In genomic region chrX:140762061-140762460, GRCh38 we compare ENCODE assay signal across 8 cellular contexts. TPM values are rescaled to one million over a fixed set of nuclear protein-coding genes. Genes with fewer than 3 reads are reported as not detected.
DNase-seq lines count a peak whose midpoint lies in the region; ATAC-seq and TF ChIP-seq lines count a peak whose summit lies in the region.

No MANE protein-coding gene starts in this region.

- CTCF ChIA-PET in activated naive CD4-positive, alpha-beta T cell treated with anti-CD3 and anti-CD28 coated beads for 36 hours (lab: Charles Lee) = no interaction called here

- H3K4me3 ChIP-seq in LNCaP clone FGC (ENCODE audit: low read depth, low read length) (no peak overlapping the region), fibroblast of villous mesenchyme (ENCODE audit: low read depth, low read length) (no peak overlapping the region), osteoblast (ENCODE audit: insufficient read depth, low read length) (no peak overlapping the region)

- no peaks in the 10 kb centered on the region for H3K27me3 ChIP-seq in osteoblast (ENCODE audit: insufficient read depth, low read length)

- no peaks in the 10 kb centered on the region for H3K36me3 Mint-ChIP-seq in activated naive CD4-positive, alpha-beta T cell treated with anti-CD3 and anti-CD28 coated beads for 36 hours (ENCODE audit: low read depth)

- TF ChIP-seq CTCF in LNCaP clone FGC (IDR thresholded peaks at IDR 0.05; ENCODE audit: control insufficient read depth, extremely low read depth, insufficient read depth) (peak; percentile 67), VCaP (conservative IDR thresholded peaks at IDR 0.05) (peak; percentile 81), fibroblast of villous mesenchyme (IDR thresholded peaks at IDR 0.05; ENCODE audit: insufficient read depth, low read depth, low read length) (peak; percentile 76), osteoblast (IDR thresholded peaks at IDR 0.05; ENCODE audit: extremely low read depth, low read depth, low read length) (peak; percentile 92)

- no peaks in the 10 kb centered on the region for H3K36me3 ChIP-seq in osteoblast (ENCODE audit: insufficient read depth, low read length)

- intact Hi-C loops in activated naive CD4-positive, alpha-beta T cell treated with anti-CD3 and anti-CD28 coated beads for 36 hours (cut with micrococcal nuclease) = loop anchor here (10.0 kb wide), 1 partner anchor 1843 kb away; no protein-coding TSS in a partner anchor

- H3K4me1 Mint-ChIP-seq in activated naive CD4-positive, alpha-beta T cell treated with anti-CD3 and anti-CD28 coated beads for 36 hours (ENCODE audit: low read depth) = peaks cover 8% of the 10 kb centered on the region

- peaks cover 6% of the 10 kb centered on the region for H3K4me1 ChIP-seq in osteoblast (ENCODE audit: insufficient read depth, low read length)

- ATAC-seq in GM21786 (IDR thresholded peaks at IDR 0.05; ENCODE audit: unreplicated experiment) = peak; percentile 74

- peak overlapping the region; percentile 36 for H3K4me2 ChIP-seq in osteoblast (ENCODE audit: insufficient read depth, low read length)

- H2AFZ ChIP-seq in osteoblast (ENCODE audit: low read length) = no peak overlapping the region

- H3K79me2 ChIP-seq in osteoblast (ENCODE audit: insufficient read depth, low read length) = peaks cover 7% of the 10 kb centered on the region

- H3K27me3 Mint-ChIP-seq in activated naive CD4-positive, alpha-beta T cell treated with anti-CD3 and anti-CD28 coated beads for 36 hours (ENCODE audit: low read depth) = peaks cover 23% of the 10 kb centered on the region

- no peaks in the 10 kb centered on the region for H3K9me3 ChIP-seq in osteoblast (ENCODE audit: low read depth, low read length)

- no peaks in the 10 kb centered on the region for H3K9me3 Mint-ChIP-seq in activated naive CD4-positive, alpha-beta T cell treated with anti-CD3 and anti-CD28 coated beads for 36 hours

- H4K20me1 ChIP-seq in osteoblast (ENCODE audit: insufficient read depth, low read length) = no peaks in the 10 kb centered on the region

- H3K27ac ChIP-seq in VCaP = no peak overlapping the region
- no peak overlapping the region for H3K27ac ChIP-seq in osteoblast (ENCODE audit: low read depth, low read length)

- peak; percentile 45 for DNase-seq in activated naive CD4-positive, alpha-beta T cell treated with anti-CD3 and anti-CD28 coated beads for 36 hours
- no peak for DNase-seq in activated naive CD4-positive, alpha-beta T cell (lab: John Stamatoyannopoulos, UW)
- peak; percentile 11 for DNase-seq in LNCaP clone FGC (ENCODE audit: low read depth)
- peak; percentile 52 for DNase-seq in fibroblast of villous mesenchyme (ENCODE audit: low read depth)
- no peak for DNase-seq in osteoblast (ENCODE audit: insufficient read length, low spot score, missing footprints)
- DNase-seq in stimulated activated naive CD4-positive, alpha-beta T cell treated with Interleukin-2 at 50 U/mL for 16 hours (lab: John Stamatoyannopoulos, UW) = no peak

- H3K27ac Mint-ChIP-seq in activated naive CD4-positive, alpha-beta T cell treated with anti-CD3 and anti-CD28 coated beads for 36 hours = no peak overlapping the region

- H3K4me3 Mint-ChIP-seq in activated naive CD4-positive, alpha-beta T cell treated with anti-CD3 and anti-CD28 coated beads for 36 hours = no peak overlapping the region

RNA-seq across cellular contexts. Expression of gene LINC00632, which starts 52.5 kb away (rescaled TPM):
- total RNA-seq in activated naive CD4-positive, alpha-beta T cell treated with anti-CD3 and anti-CD28 coated beads for 36 hours = not detected
- total RNA-seq in fibroblast of villous mesenchyme (5.2 and 7.4 TPM in 2 replicates), osteoblast (9.4 and 10.1 TPM in 2 replicates)

Comparison
In these comparisons a context has a peak if more than half of its experiments do, and no peak if none do; other contexts are left out.
1. DNase-seq: peak in activated naive CD4-positive, alpha-beta T cell treated with anti-CD3 and anti-CD28 coated beads for 36 hours (single experiment), LNCaP clone FGC (single experiment) and fibroblast of villous mesenchyme (single experiment); none in activated naive CD4-positive, alpha-beta T cell (0 of 4), osteoblast (single experiment) and stimulated activated naive CD4-positive, alpha-beta T cell treated with Interleukin-2 at 50 U/mL for 16 hours (single experiment).
2. Peak in every context shown above with its lines, with median percentiles within 50 percentile points of each other: CTCF ChIP-seq.